Comparison of ENCODE assay signal across 9 cellular contexts in the genomic region with DNA sequence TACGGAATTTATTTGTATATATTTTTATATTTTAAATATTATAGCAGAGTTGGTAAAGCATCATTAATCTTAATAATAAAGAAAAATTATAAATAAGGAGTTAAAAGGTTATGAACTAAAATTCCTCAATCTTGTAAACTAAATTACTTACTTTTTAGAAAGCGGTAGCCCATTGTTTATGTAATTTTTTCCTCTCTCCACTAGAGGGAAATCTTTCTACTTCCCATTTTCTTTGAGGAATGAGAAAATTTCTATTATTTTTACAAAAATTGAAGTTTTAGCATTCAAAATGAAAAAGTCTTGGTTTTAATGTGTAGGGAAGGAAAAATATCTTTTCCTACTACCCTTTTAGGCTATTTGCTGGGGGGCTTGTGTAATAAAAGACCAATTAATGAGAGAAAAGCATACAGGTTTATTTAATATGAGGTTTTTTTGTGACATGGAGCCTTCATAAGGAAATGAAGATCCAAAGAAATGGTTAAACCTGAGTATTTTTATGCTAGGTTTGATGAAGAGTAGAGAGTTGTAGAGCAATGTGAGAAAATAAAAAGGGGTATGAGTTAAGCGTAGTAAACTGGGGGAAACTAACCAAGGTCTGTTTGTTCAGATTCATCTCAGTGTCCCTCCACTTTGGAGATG.
DNase-seq lines count a peak whose midpoint lies in the region; ATAC-seq, FAIRE-seq and TF ChIP-seq lines count a peak whose summit lies in the region.
"Had no signal": no experiment of that assay in that cellular context is flagged by ENCODE, and none has a peak within 500 bp of the region (broad histone marks: within the 10 kb centered on the region; RNA-seq: fewer than 3 reads in every experiment).

No MANE protein-coding gene starts in this region.

- ATAC-seq in heart right ventricle (no peak), Panc1 (no peak)
- no peak for ATAC-seq in activated T-cell treated with anti-CD3 and anti-CD28 coated beads, Interleukin-2, amount 50 U/mL, for 72 hours (replicated peaks in 1 of 2)

- intact Hi-C loops in heart right ventricle (cut with DNase I) (loop anchor here in 1 of 10 donors (2.0 kb wide), 1 partner anchor 43 kb away; no protein-coding TSS in a partner anchor), Panc1 (cut with micrococcal nuclease; ENCODE audit: unreplicated experiment) (loop anchor here (5.0 to 10.0 kb wide), 2 partner anchors 267 to 405 kb away; no protein-coding TSS in a partner anchor)

- no peaks in the 10 kb centered on the region for H3K4me1 Mint-ChIP-seq in activated T-cell treated with anti-CD3 and anti-CD28 coated beads, Interleukin-2, amount 50 U/mL, for 72 hours (ENCODE audit: low read depth)

- no peaks in the 10 kb centered on the region for H3K9me3 Mint-ChIP-seq in activated T-cell treated with anti-CD3 and anti-CD28 coated beads, Interleukin-2, amount 50 U/mL, for 72 hours

- H3K27me3 ChIP-seq in heart right ventricle (no peaks in the 10 kb centered on the region), right atrium auricular region (no peaks in the 10 kb centered on the region), Panc1 (ENCODE audit: control insufficient read depth, insufficient read depth, low read length) (no peaks in the 10 kb centered on the region)

- WGBS in heart right ventricle, 2 donors, result 84 to 95% methylated on average over 3 of the region's 3 CpGs

- no peak overlapping the region for H3K4me3 Mint-ChIP-seq in activated T-cell treated with anti-CD3 and anti-CD28 coated beads, Interleukin-2, amount 50 U/mL, for 72 hours

- H3K9me3 ChIP-seq in heart right ventricle (no peaks in the 10 kb centered on the region), right atrium auricular region (no peaks in the 10 kb centered on the region), Panc1 (ENCODE audit: control insufficient read depth, insufficient read depth, low read depth, low read length) (no peaks in the 10 kb centered on the region)

- no TSS peak for BruUV-seq in Panc1 (replicated peaks; lab: Mats Ljungman, UMichigan)

- DNase-seq in heart right ventricle (no peak), right atrium auricular region (ENCODE audit: low spot score) (no peak), Panc1 (ENCODE audit: low read depth, low spot score) (no peak), fibroblast of pulmonary artery (ENCODE audit: low read depth) (peak; percentile 29), urothelium cell line (ENCODE audit: low spot score) (peak; percentile 3), HuH-7 (ENCODE audit: low spot score) (no peak), NCI-H82 (lab: John Stamatoyannopoulos, UW) (no peak)
- no peak for DNase-seq in activated T-cell treated with anti-CD3 and anti-CD28 coated beads, Interleukin-2, amount 50 U/mL, for 72 hours
- DNase-seq: activated CD4-positive, alpha-beta T cell treated with anti-CD3 and anti-CD28 coated beads for 4 hours had no signal

- no peaks in the 10 kb centered on the region for H3K27me3 Mint-ChIP-seq in activated T-cell treated with anti-CD3 and anti-CD28 coated beads, Interleukin-2, amount 50 U/mL, for 72 hours (ENCODE audit: low read depth)

- no peak for FAIRE-seq in urothelium cell line (lab: Jason Lieb, UNC)

- no peak overlapping the region for H3K27ac ChIP-seq in heart right ventricle
- no peak overlapping the region for H3K27ac ChIP-seq in right atrium auricular region
- H3K27ac ChIP-seq in Panc1 (ENCODE audit: low read length), result no peak overlapping the region

- H3K4me3 ChIP-seq in heart right ventricle, result no peak overlapping the region
- no peak overlapping the region for H3K4me3 ChIP-seq in right atrium auricular region
- no peak overlapping the region for H3K4me3 ChIP-seq in Panc1 (ENCODE audit: low read depth in 2 of 2, low read length in 2 of 2)
- H3K4me3 ChIP-seq in fibroblast of pulmonary artery (replicated peaks; ENCODE audit: low read depth, low read length), result no peak overlapping the region

- H3K36me3 Mint-ChIP-seq in activated T-cell treated with anti-CD3 and anti-CD28 coated beads, Interleukin-2, amount 50 U/mL, for 72 hours (ENCODE audit: insufficient read depth in 2 of 2), result peaks cover 0 to 3% of the 10 kb centered on the region in 2 donors

- peak in 8 of 9 donors; percentile 15 to 57 (median 46) for TF ChIP-seq CTCF in heart right ventricle (IDR thresholded peaks at IDR 0.05)
- peak in 1 of 2 donors; percentile 60 for TF ChIP-seq CTCF in right atrium auricular region (IDR thresholded peaks at IDR 0.05)
- TF ChIP-seq CTCF in Panc1 (IDR thresholded peaks at IDR 0.05), result peak; percentile 45; the same call in 1 of the 2 replicates
- TF ChIP-seq CTCF in fibroblast of pulmonary artery (IDR thresholded peaks at IDR 0.05; ENCODE audit: low read length, missing control alignments), result peak; percentile 53

- H3K27ac Mint-ChIP-seq in activated T-cell treated with anti-CD3 and anti-CD28 coated beads, Interleukin-2, amount 50 U/mL, for 72 hours, result no peak overlapping the region

- CTCF ChIA-PET in Panc1 (lab: Charles Lee), result no interaction called here

- in situ Hi-C loops in Panc1 (cut with HindIII; ENCODE audit: low pct_unique_long_range_greater_than_20kb, low sequenced_read_pairs), result no loop called here

- H3K36me3 ChIP-seq in heart right ventricle (peaks cover 0 to 100% (median 16%) of the 10 kb centered on the region in 9 donors), right atrium auricular region (peaks cover 11% of the 10 kb centered on the region), Panc1 (ENCODE audit: control insufficient read depth, insufficient read depth, low read length) (no peaks in the 10 kb centered on the region; the same call in 1 of the 2 replicates)

- POLR2A ChIA-PET in Panc1 (lab: Charles Lee), result no interaction called here

- H3K4me1 ChIP-seq in heart right ventricle (peaks cover 0 to 8% (median 0%) of the 10 kb centered on the region in 9 donors), right atrium auricular region (no peaks in the 10 kb centered on the region), Panc1 (ENCODE audit: control insufficient read depth, insufficient read depth, low read length) (no peaks in the 10 kb centered on the region)

Comparison
In these comparisons a context has a peak if more than half of its experiments do, and no peak if none do; other contexts are left out.
1. DNase-seq: peak in fibroblast of pulmonary artery (single experiment) and urothelium cell line (single experiment); none in heart right ventricle (0 of 2), right atrium auricular region (single experiment), Panc1 (single experiment), HuH-7 (single experiment), activated T-cell treated with anti-CD3 and anti-CD28 coated beads, Interleukin-2, amount 50 U/mL, for 72 hours (0 of 2) and NCI-H82 (single experiment).